Comparison of ENCODE assay signal across 28 cellular contexts in the genomic region with DNA sequence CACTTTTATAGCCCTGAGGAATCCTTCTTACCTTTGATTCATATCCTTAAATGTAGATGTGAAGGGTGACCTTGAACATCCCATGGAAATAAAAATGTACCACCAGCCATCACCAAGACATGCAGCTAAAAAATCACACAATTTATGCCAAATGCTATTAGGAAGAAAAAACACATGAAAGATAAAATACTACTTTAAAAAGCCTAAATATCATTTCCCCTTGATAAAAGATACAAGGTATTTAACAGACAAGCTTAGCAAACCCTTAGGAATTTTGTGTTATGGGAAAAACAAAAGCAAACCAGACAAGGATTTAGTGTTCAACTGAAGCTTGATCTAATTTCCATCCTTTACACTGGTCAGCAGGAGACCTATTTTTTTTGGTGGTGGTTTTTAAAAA.
A peak's percentile ranks its signal among the peaks of the same experiment; 100 is the strongest.
DNase-seq lines count a peak whose midpoint lies in the region; ATAC-seq, FAIRE-seq and TF ChIP-seq lines count a peak whose summit lies in the region.
"Had no signal": no experiment of that assay in that cellular context is flagged by ENCODE, and none has a peak within 500 bp of the region (broad histone marks: within the 10 kb centered on the region; RNA-seq: fewer than 3 reads in every experiment).

No MANE protein-coding gene starts in this region.

- no peaks in the 10 kb centered on the region for H4K20me1 ChIP-seq in GM23338 (replicated peaks; ENCODE audit: insufficient read depth)
- H4K20me1 ChIP-seq in H9 (ENCODE audit: control insufficient read depth, insufficient read depth, insufficient read length) = no peaks in the 10 kb centered on the region
- H4K20me1 ChIP-seq: BLaER1 had no signal

- H3K4me3 ChIP-seq in GM23338 = no peak overlapping the region
- H3K4me3 ChIP-seq in right atrium auricular region = no peak overlapping the region
- H3K4me3 ChIP-seq: BLaER1, GM12878 had no signal

- H3K79me2 ChIP-seq in GM23338 (replicated peaks; ENCODE audit: insufficient read depth) = no peaks in the 10 kb centered on the region
- H3K79me2 ChIP-seq in H9 (ENCODE audit: insufficient read depth, low read length) = no peaks in the 10 kb centered on the region

- H3K27ac Mint-ChIP-seq in GM23338 (no peak overlapping the region), T-helper 17 cell (peak overlapping the region; percentile 27), progenitor cell of endocrine pancreas (peak overlapping the region; percentile 13), H9 (no peak overlapping the region)
- H3K27ac Mint-ChIP-seq: CD14-positive monocyte; CD4-positive, CD25-positive, alpha-beta regulatory T cell; CD8-positive, alpha-beta memory T cell had no signal

- no peak overlapping the region for H3K4me2 ChIP-seq in GM23338
- H3K4me2 ChIP-seq in H9 (ENCODE audit: insufficient read depth, insufficient read length, low read length) = no peak overlapping the region
- H3K4me2 ChIP-seq: BLaER1 had no signal

- DNase-seq in GM23338 (ENCODE audit: low spot score) (no peak), T-helper 17 cell (no peak), progenitor cell of endocrine pancreas (ENCODE audit: low spot score, unreplicated experiment) (no peak), cerebellar nuclear complex (lab: John Stamatoyannopoulos, UW) (no peak), right atrium auricular region (ENCODE audit: low spot score) (no peak), H9 (no peak)
- DNase-seq: 8988T; ACHN; BE2C; C1 segment of cervical spinal cord; CD4-positive, alpha-beta memory T cell; CD4-positive, CD25-positive, alpha-beta regulatory T cell; CD8-positive, alpha-beta memory T cell; COR-L47; DMS 273 treated with DMSO at 0.1 percent for 48 hours; DMS153; DMS53; DMS79; DND-41; EL; GDM1 had no signal

- no peak overlapping the region for H4K8ac ChIP-seq in H9 (replicated peaks; ENCODE audit: insufficient read length, low read depth, low read length)

- H3K4ac ChIP-seq in H9 (ENCODE audit: low read depth, low read length) = no peak overlapping the region

- H3K56ac ChIP-seq in H9 (ENCODE audit: insufficient read length, low read depth, low read length) = no peak overlapping the region

- H4K91ac ChIP-seq in H9 (ENCODE audit: insufficient read length, low read depth, low read length) = no peak overlapping the region

- H2AFZ ChIP-seq in GM23338 (peak overlapping the region; percentile 19; the same call in 1 of the 2 replicates), H9 (ENCODE audit: low read length) (no peak overlapping the region)

- H3K23me2 ChIP-seq in H9 (ENCODE audit: insufficient read length, low read depth, low read length, poor library complexity, severe bottlenecking) = no peaks in the 10 kb centered on the region

- H3K4me1 ChIP-seq in GM23338 (ENCODE audit: insufficient read depth) (no peaks in the 10 kb centered on the region), right atrium auricular region (no peaks in the 10 kb centered on the region), H9 (ENCODE audit: insufficient read depth, low read length) (no peaks in the 10 kb centered on the region)
- H3K4me1 ChIP-seq: BLaER1 had no signal

- H4K5ac ChIP-seq in H9 (ENCODE audit: insufficient read length, low read depth, low read length) = no peak overlapping the region

- H3K36me3 ChIP-seq in GM23338 (ENCODE audit: insufficient read depth) (no peaks in the 10 kb centered on the region), right atrium auricular region (no peaks in the 10 kb centered on the region)
- H3K36me3 ChIP-seq: BE2C, BLaER1 had no signal

- H3K9me3 ChIP-seq in T-helper 17 cell (ENCODE audit: control insufficient read depth, low read length, poor library complexity, severe bottlenecking) (no peaks in the 10 kb centered on the region), right atrium auricular region (no peaks in the 10 kb centered on the region), H9 (ENCODE audit: control insufficient read depth, low read depth, low read length) (no peaks in the 10 kb centered on the region)
- H3K9me3 ChIP-seq: BE2C, BLaER1 had no signal

- no peaks in the 10 kb centered on the region for H3K27me3 ChIP-seq in GM23338 (ENCODE audit: insufficient read depth)
- no peaks in the 10 kb centered on the region for H3K27me3 ChIP-seq in right atrium auricular region
- no peaks in the 10 kb centered on the region; the same call in 1 of the 2 replicates for H3K27me3 ChIP-seq in H9 (ENCODE audit: insufficient read depth, low read length)
- H3K27me3 ChIP-seq: BE2C, BLaER1 had no signal

- H3K4me3 Mint-ChIP-seq in GM23338 (no peak overlapping the region), T-helper 17 cell (no peak overlapping the region), progenitor cell of endocrine pancreas (ENCODE audit: low read depth) (no peak overlapping the region), H9 (no peak overlapping the region)
- H3K4me3 Mint-ChIP-seq: CD14-positive monocyte; CD4-positive, alpha-beta memory T cell; CD4-positive, CD25-positive, alpha-beta regulatory T cell; CD8-positive, alpha-beta memory T cell had no signal

- H3K9me2 ChIP-seq in GM23338 (ENCODE audit: insufficient read depth) = peaks cover 12% of the 10 kb centered on the region

- H2BK12ac ChIP-seq in H9 (ENCODE audit: insufficient read length, low read depth, low read length) = no peak overlapping the region

- no peak overlapping the region for H3T11ph ChIP-seq in H9 (ENCODE audit: low read length)

- peak; percentile 31 for FAIRE-seq in endometrium (lab: Jason Lieb, UNC)
- FAIRE-seq: A204.1, GM12878, GM12892, GM18507 had no signal

- H3K36me3 Mint-ChIP-seq in GM23338 (ENCODE audit: low read depth) = no peaks in the 10 kb centered on the region
- H3K36me3 Mint-ChIP-seq in T-helper 17 cell (ENCODE audit: low read depth) = no peaks in the 10 kb centered on the region
- no peaks in the 10 kb centered on the region for H3K36me3 Mint-ChIP-seq in progenitor cell of endocrine pancreas (ENCODE audit: insufficient read depth)
- H3K36me3 Mint-ChIP-seq in H9 (ENCODE audit: insufficient read depth in 1 of 3, low read depth in 3 of 3) = no peaks in the 10 kb centered on the region
- H3K36me3 Mint-ChIP-seq: CD14-positive monocyte; CD4-positive, CD25-positive, alpha-beta regulatory T cell; CD8-positive, alpha-beta memory T cell had no signal

- ATAC-seq in GM23338 = no peak
- ATAC-seq in T-helper 17 cell = no peak
- ATAC-seq: GM12878 had no signal

- H2BK5ac ChIP-seq in H9 (ENCODE audit: insufficient read length, low read length) = no peak overlapping the region

- no peak overlapping the region for H3K14ac ChIP-seq in H9 (ENCODE audit: insufficient read depth, low read length)

- H3F3A ChIP-seq in GM23338 (replicated peaks; ENCODE audit: low read depth) = no peaks in the 10 kb centered on the region

- no peak overlapping the region for H3K9ac ChIP-seq in H9 (ENCODE audit: extremely low read depth, insufficient read length, low read length)
- H3K9ac ChIP-seq: BLaER1 had no signal

- no peak overlapping the region for H2BK15ac ChIP-seq in H9 (ENCODE audit: low read depth, low read length)

- no peak overlapping the region for H2BK120ac ChIP-seq in H9 (ENCODE audit: low read depth, low read length, poor library complexity, severe bottlenecking)

- H3K23ac ChIP-seq in H9 (ENCODE audit: insufficient read length, low read depth, low read length) = no peak overlapping the region

- peaks cover 5% of the 10 kb centered on the region for H3K4me1 Mint-ChIP-seq in GM23338
- peaks cover 17% of the 10 kb centered on the region for H3K4me1 Mint-ChIP-seq in T-helper 17 cell
- H3K4me1 Mint-ChIP-seq in progenitor cell of endocrine pancreas (ENCODE audit: low read depth) = peaks cover 36% of the 10 kb centered on the region
- peaks cover 9 to 10% of the 10 kb centered on the region in 2 experiments for H3K4me1 Mint-ChIP-seq in H9
- H3K4me1 Mint-ChIP-seq: CD14-positive monocyte had no signal

- H3K27ac ChIP-seq in GM23338 (ENCODE audit: low read depth) (no peak overlapping the region), right atrium auricular region (no peak overlapping the region), H9 (ENCODE audit: insufficient read length, low read depth, low read length) (no peak overlapping the region)
- H3K27ac ChIP-seq: BLaER1 had no signal

- no peaks in the 10 kb centered on the region for H3K79me1 ChIP-seq in H9 (ENCODE audit: insufficient read depth, low read depth, low read length, poor library complexity, severe bottlenecking)

- no peak for TF ChIP-seq CTCF in GM23338 (conservative IDR thresholded peaks at IDR 0.05; ENCODE audit: low read depth in 2 of 2)
- TF ChIP-seq CTCF in progenitor cell of endocrine pancreas (IDR thresholded peaks at IDR 0.05; ENCODE audit: unreplicated experiment) = no peak
- TF ChIP-seq CTCF in right atrium auricular region (IDR thresholded peaks at IDR 0.05) = no peak
- TF ChIP-seq CTCF in H9 (conservative IDR thresholded peaks at IDR 0.05) = no peak

- H3K18ac ChIP-seq in H9 (ENCODE audit: insufficient read length, low read depth, low read length) = no peak overlapping the region

- peaks cover 8% of the 10 kb centered on the region for H3K27me3 Mint-ChIP-seq in GM23338 (ENCODE audit: insufficient read depth, low read depth, poor library complexity)
- H3K27me3 Mint-ChIP-seq in T-helper 17 cell = peaks cover 39% of the 10 kb centered on the region
- H3K27me3 Mint-ChIP-seq in progenitor cell of endocrine pancreas = peaks cover 2% of the 10 kb centered on the region
- no peaks in the 10 kb centered on the region; the same call in 1 of the 2 replicates for H3K27me3 Mint-ChIP-seq in H9 (ENCODE audit: low read depth)

- H2BK20ac ChIP-seq in H9 (ENCODE audit: low read depth, low read length, poor library complexity, severe bottlenecking) = no peak overlapping the region

- H3K9me3 Mint-ChIP-seq in GM23338 = no peaks in the 10 kb centered on the region
- peaks cover 4% of the 10 kb centered on the region for H3K9me3 Mint-ChIP-seq in progenitor cell of endocrine pancreas (ENCODE audit: low read depth)
- no peaks in the 10 kb centered on the region for H3K9me3 Mint-ChIP-seq in H9
- H3K9me3 Mint-ChIP-seq: CD8-positive, alpha-beta memory T cell had no signal

- no peak overlapping the region for H2AK5ac ChIP-seq in H9 (ENCODE audit: insufficient read length, low read length)

TF ChIP-seq in GM23338, 12 proteins besides CTCF, POLR2A, EP300 and RAD21:
- no peak for TF ChIP-seq JUNB (IDR thresholded peaks at IDR 0.05; ENCODE audit: unreplicated experiment)

Comparison
In these comparisons a context has a peak if more than half of its experiments do, and no peak if none do; other contexts are left out.
1. H3K27ac Mint-ChIP-seq: peak in T-helper 17 cell (single experiment) and progenitor cell of endocrine pancreas (single experiment); none in GM23338 (single experiment) and H9 (0 of 3).